3 cellular contexts compared by ENCODE assay signal in genomic region chr1:201421041-201421440, GRCh38.
TF ChIP-seq lines count a peak whose summit lies in the region.

No MANE protein-coding gene starts in this region.

TF ChIP-seq in SK-N-SH treated with all-trans-retinoic acid at 6 μM for 48 hours, 23 proteins besides CTCF, POLR2A, EP300 and RAD21:
- no peak for TF ChIP-seq ARNTL (CRISPR knock-in tag; IDR thresholded peaks at IDR 0.05; ENCODE audit: borderline replicate concordance, low read depth)
- no peak for TF ChIP-seq ZC3H10 (CRISPR knock-in tag; IDR thresholded peaks at IDR 0.05)

TF ChIP-seq in SK-N-SH, 30 proteins besides CTCF, POLR2A, EP300 and RAD21:
- TF ChIP-seq USF1 (IDR thresholded peaks at IDR 0.05; ENCODE audit: borderline replicate concordance, low read depth) (no peak), SMC3 (IDR thresholded peaks at IDR 0.05; ENCODE audit: low read depth, low read length) (no peak), SIN3A (IDR thresholded peaks at IDR 0.05; ENCODE audit: borderline replicate concordance, low read depth, low read length) (no peak), TEAD4 (IDR thresholded peaks at IDR 0.05; ENCODE audit: borderline replicate concordance, insufficient read depth) (no peak), CHD2 (IDR thresholded peaks at IDR 0.05; ENCODE audit: low read length, partially characterized antibody) (no peak), MAX (IDR thresholded peaks at IDR 0.05; ENCODE audit: low read depth) (no peak), FOXJ3 (CRISPR knock-in tag; IDR thresholded peaks at IDR 0.05) (no peak), GABPA (IDR thresholded peaks at IDR 0.05; ENCODE audit: low read depth) (no peak), NRF1 (IDR thresholded peaks at IDR 0.05; ENCODE audit: low read depth, low read length) (no peak), IRF3 (IDR thresholded peaks at IDR 0.05; ENCODE audit: low read depth, low read length) (no peak), PBX3 (IDR thresholded peaks at IDR 0.05) (no peak), ELF1 (IDR thresholded peaks at IDR 0.05) (no peak), RCOR1 (IDR thresholded peaks at IDR 0.05; ENCODE audit: low read length) (no peak)

TF ChIP-seq in H1, 55 proteins besides CTCF, POLR2A, EP300 and RAD21:
- TF ChIP-seq KDM5A (IDR thresholded peaks at IDR 0.05; ENCODE audit: low read length): no peak
- TF ChIP-seq TAF1 (IDR thresholded peaks at IDR 0.05; ENCODE audit: low read depth, low read length): no peak
- no peak for TF ChIP-seq CEBPB (IDR thresholded peaks at IDR 0.05; ENCODE audit: low read depth, low read length)
- TF ChIP-seq EGR1 (IDR thresholded peaks at IDR 0.05; ENCODE audit: borderline replicate concordance, low read depth, low read length): no peak
- TF ChIP-seq RNF2 (IDR thresholded peaks at IDR 0.05; ENCODE audit: borderline replicate concordance, low read depth, low read length, missing control alignments, poor library complexity, severe bottlenecking): no peak
- TF ChIP-seq JUND (IDR thresholded peaks at IDR 0.05; ENCODE audit: low read length): no peak
- TF ChIP-seq BCL11A (IDR thresholded peaks at IDR 0.05; ENCODE audit: low read depth in 2 of 2, low read length in 2 of 2): no peak
- no peak for TF ChIP-seq ATF2 (IDR thresholded peaks at IDR 0.05; ENCODE audit: low read length)
- no peak for TF ChIP-seq CHD2 (IDR thresholded peaks at IDR 0.05; ENCODE audit: low read length)
- TF ChIP-seq ASH2L (IDR thresholded peaks at IDR 0.05; ENCODE audit: low read length): no peak
- no peak for TF ChIP-seq NANOG (IDR thresholded peaks at IDR 0.05; ENCODE audit: insufficient read depth, low read depth, low read length, poor library complexity, severe bottlenecking)
- no peak for TF ChIP-seq SP4 (IDR thresholded peaks at IDR 0.05; ENCODE audit: low read length)
- no peak for TF ChIP-seq GTF2F1 (IDR thresholded peaks at IDR 0.05; ENCODE audit: borderline replicate concordance, low read depth, low read length)
- TF ChIP-seq HDAC6 (IDR thresholded peaks at IDR 0.05; ENCODE audit: low read depth, low read length): no peak
- TF ChIP-seq KDM4A (IDR thresholded peaks at IDR 0.05; ENCODE audit: low read depth, low read length, severe bottlenecking): no peak
- no peak for TF ChIP-seq CHD7 (IDR thresholded peaks at IDR 0.05; ENCODE audit: insufficient replicate concordance, low read length)
- no peak for TF ChIP-seq SAP30 (IDR thresholded peaks at IDR 0.05; ENCODE audit: insufficient read depth, insufficient replicate concordance, low read length)
